1 cellular context compared by ENCODE assay signal in the genomic region with DNA sequence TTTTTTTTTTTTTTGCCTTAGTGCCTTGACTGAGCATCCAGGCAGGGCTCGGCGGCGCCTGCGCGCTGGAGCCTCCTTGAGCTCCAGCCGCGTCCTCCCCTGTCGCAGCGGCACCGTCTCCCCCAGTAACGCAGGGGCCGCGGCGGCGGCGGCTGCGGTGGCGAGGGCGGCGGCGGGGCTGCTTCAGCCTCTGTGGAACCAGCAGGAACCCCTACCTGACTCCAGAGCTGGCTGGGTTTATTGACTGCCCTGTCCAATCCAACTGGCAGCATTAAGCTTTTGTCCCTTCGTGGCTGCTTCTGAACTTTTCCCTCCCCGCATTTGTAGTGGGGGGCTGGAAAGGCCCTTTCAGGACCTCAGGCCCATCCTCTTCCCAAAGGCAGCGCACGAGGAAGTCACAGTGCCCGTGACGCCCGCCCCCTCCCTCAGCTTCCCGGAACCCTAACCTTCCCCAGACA.
TF ChIP-seq lines count a peak whose summit lies in the region.

A gene with protein sequence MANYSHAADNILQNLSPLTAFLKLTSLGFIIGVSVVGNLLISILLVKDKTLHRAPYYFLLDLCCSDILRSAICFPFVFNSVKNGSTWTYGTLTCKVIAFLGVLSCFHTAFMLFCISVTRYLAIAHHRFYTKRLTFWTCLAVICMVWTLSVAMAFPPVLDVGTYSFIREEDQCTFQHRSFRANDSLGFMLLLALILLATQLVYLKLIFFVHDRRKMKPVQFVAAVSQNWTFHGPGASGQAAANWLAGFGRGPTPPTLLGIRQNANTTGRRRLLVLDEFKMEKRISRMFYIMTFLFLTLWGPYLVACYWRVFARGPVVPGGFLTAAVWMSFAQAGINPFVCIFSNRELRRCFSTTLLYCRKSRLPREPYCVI (minus strand): TSS at position 397 of the 458 bp plus-strand sequence. CDS start 2,106 bp downstream, outside the sequence.

TF ChIP-seq in HEK293, 187 proteins besides CTCF, POLR2A, EP300 and RAD21:
- TF ChIP-seq, protein P1, sequence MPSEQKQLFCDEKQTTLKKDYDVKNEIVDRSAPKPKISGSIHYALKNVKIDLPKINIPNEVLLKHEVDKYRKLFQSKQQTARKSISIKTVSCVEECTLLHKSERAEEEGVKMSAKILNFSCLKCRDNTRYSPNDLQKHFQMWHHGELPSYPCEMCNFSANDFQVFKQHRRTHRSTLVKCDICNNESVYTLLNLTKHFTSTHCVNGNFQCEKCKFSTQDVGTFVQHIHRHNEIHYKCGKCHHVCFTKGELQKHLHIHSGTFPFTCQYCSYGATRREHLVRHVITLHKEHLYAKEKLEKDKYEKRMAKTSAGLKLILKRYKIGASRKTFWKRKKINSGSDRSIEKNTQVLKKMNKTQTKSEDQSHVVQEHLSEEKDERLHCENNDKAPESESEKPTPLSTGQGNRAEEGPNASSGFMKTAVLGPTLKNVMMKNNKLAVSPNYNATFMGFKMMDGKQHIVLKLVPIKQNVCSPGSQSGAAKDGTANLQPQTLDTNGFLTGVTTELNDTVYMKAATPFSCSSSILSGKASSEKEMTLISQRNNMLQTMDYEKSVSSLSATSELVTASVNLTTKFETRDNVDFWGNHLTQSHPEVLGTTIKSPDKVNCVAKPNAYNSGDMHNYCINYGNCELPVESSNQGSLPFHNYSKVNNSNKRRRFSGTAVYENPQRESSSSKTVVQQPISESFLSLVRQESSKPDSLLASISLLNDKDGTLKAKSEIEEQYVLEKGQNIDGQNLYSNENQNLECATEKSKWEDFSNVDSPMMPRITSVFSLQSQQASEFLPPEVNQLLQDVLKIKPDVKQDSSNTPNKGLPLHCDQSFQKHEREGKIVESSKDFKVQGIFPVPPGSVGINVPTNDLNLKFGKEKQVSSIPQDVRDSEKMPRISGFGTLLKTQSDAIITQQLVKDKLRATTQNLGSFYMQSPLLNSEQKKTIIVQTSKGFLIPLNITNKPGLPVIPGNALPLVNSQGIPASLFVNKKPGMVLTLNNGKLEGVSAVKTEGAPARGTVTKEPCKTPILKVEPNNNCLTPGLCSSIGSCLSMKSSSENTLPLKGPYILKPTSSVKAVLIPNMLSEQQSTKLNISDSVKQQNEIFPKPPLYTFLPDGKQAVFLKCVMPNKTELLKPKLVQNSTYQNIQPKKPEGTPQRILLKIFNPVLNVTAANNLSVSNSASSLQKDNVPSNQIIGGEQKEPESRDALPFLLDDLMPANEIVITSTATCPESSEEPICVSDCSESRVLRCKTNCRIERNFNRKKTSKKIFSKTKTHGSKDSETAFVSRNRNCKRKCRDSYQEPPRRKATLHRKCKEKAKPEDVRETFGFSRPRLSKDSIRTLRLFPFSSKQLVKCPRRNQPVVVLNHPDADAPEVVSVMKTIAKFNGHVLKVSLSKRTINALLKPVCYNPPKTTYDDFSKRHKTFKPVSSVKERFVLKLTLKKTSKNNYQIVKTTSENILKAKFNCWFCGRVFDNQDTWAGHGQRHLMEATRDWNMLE (tag by site-specific recombination; conservative IDR thresholded peaks at IDR 0.05; ENCODE audit: low read depth): no peak
- TF ChIP-seq ZFHX2 (tag by site-specific recombination; conservative IDR thresholded peaks at IDR 0.05): peak; percentile 30; the same call in 1 of the 2 replicates
- TF ChIP-seq ZBTB20 (tag by site-specific recombination; IDR thresholded peaks at IDR 0.05): peak; percentile 54
- TF ChIP-seq GLIS2 (tag by site-specific recombination; IDR thresholded peaks at IDR 0.05): peak; percentile 47; the same call in 1 of the 2 replicates
- TF ChIP-seq, protein P2, sequence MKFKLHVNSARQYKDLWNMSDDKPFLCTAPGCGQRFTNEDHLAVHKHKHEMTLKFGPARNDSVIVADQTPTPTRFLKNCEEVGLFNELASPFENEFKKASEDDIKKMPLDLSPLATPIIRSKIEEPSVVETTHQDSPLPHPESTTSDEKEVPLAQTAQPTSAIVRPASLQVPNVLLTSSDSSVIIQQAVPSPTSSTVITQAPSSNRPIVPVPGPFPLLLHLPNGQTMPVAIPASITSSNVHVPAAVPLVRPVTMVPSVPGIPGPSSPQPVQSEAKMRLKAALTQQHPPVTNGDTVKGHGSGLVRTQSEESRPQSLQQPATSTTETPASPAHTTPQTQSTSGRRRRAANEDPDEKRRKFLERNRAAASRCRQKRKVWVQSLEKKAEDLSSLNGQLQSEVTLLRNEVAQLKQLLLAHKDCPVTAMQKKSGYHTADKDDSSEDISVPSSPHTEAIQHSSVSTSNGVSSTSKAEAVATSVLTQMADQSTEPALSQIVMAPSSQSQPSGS (tag by site-specific recombination; IDR thresholded peaks at IDR 0.05; ENCODE audit: low read depth): no peak
- TF ChIP-seq ZBTB8A (tag by site-specific recombination; IDR thresholded peaks at IDR 0.05): peak; percentile 37; the same call in 1 of the 2 replicates
- TF ChIP-seq, protein P3, sequence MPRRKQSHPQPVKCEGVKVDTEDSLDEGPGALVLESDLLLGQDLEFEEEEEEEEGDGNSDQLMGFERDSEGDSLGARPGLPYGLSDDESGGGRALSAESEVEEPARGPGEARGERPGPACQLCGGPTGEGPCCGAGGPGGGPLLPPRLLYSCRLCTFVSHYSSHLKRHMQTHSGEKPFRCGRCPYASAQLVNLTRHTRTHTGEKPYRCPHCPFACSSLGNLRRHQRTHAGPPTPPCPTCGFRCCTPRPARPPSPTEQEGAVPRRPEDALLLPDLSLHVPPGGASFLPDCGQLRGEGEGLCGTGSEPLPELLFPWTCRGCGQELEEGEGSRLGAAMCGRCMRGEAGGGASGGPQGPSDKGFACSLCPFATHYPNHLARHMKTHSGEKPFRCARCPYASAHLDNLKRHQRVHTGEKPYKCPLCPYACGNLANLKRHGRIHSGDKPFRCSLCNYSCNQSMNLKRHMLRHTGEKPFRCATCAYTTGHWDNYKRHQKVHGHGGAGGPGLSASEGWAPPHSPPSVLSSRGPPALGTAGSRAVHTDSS (tag by site-specific recombination; IDR thresholded peaks at IDR 0.05): no peak
- TF ChIP-seq ZNF341 (tag by site-specific recombination; IDR thresholded peaks at IDR 0.05; ENCODE audit: low read depth): peak; percentile 16; the same call in 1 of the 2 replicates
- TF ChIP-seq, protein P4, sequence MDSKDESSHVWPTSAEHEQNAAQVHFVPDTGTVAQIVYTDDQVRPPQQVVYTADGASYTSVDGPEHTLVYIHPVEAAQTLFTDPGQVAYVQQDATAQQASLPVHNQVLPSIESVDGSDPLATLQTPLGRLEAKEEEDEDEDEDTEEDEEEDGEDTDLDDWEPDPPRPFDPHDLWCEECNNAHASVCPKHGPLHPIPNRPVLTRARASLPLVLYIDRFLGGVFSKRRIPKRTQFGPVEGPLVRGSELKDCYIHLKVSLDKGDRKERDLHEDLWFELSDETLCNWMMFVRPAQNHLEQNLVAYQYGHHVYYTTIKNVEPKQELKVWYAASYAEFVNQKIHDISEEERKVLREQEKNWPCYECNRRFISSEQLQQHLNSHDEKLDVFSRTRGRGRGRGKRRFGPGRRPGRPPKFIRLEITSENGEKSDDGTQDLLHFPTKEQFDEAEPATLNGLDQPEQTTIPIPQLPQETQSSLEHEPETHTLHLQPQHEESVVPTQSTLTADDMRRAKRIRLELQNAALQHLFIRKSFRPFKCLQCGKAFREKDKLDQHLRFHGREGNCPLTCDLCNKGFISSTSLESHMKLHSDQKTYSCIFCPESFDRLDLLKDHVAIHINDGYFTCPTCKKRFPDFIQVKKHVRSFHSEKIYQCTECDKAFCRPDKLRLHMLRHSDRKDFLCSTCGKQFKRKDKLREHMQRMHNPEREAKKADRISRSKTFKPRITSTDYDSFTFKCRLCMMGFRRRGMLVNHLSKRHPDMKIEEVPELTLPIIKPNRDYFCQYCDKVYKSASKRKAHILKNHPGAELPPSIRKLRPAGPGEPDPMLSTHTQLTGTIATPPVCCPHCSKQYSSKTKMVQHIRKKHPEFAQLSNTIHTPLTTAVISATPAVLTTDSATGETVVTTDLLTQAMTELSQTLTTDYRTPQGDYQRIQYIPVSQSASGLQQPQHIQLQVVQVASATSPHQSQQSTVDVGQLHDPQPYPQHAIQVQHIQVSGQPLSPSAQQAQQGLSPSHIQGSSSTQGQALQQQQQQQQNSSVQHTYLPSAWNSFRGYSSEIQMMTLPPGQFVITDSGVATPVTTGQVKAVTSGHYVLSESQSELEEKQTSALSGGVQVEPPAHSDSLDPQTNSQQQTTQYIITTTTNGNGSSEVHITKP (tag by site-specific recombination; IDR thresholded peaks at IDR 0.05): peak; percentile 44
- peak; percentile 37; the same call in 1 of the 2 replicates for TF ChIP-seq ZSCAN30 (tag by site-specific recombination; IDR thresholded peaks at IDR 0.05)
- TF ChIP-seq, protein P5, sequence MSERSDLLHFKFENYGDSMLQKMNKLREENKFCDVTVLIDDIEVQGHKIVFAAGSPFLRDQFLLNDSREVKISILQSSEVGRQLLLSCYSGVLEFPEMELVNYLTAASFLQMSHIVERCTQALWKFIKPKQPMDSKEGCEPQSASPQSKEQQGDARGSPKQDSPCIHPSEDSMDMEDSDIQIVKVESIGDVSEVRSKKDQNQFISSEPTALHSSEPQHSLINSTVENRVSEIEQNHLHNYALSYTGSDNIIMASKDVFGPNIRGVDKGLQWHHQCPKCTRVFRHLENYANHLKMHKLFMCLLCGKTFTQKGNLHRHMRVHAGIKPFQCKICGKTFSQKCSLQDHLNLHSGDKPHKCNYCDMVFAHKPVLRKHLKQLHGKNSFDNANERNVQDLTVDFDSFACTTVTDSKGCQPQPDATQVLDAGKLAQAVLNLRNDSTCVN (tag by site-specific recombination; optimal IDR thresholded peaks at IDR 0.05): peak; percentile 72
- TF ChIP-seq, protein P6, sequence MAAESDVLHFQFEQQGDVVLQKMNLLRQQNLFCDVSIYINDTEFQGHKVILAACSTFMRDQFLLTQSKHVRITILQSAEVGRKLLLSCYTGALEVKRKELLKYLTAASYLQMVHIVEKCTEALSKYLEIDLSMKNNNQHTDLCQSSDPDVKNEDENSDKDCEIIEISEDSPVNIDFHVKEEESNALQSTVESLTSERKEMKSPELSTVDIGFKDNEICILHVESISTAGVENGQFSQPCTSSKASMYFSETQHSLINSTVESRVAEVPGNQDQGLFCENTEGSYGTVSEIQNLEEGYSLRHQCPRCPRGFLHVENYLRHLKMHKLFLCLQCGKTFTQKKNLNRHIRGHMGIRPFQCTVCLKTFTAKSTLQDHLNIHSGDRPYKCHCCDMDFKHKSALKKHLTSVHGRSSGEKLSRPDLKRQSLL (tag by site-specific recombination; IDR thresholded peaks at IDR 0.05): 0 out of 2 replicates have a peak, but pooled peaks have one; percentile 32
- TF ChIP-seq ZBTB48 (tag by site-specific recombination; IDR thresholded peaks at IDR 0.05): peak; percentile 49; the same call in 1 of the 2 replicates
- TF ChIP-seq ZNF19 (tag by site-specific recombination; IDR thresholded peaks at IDR 0.05; ENCODE audit: low read depth): no peak
- TF ChIP-seq, protein P7, sequence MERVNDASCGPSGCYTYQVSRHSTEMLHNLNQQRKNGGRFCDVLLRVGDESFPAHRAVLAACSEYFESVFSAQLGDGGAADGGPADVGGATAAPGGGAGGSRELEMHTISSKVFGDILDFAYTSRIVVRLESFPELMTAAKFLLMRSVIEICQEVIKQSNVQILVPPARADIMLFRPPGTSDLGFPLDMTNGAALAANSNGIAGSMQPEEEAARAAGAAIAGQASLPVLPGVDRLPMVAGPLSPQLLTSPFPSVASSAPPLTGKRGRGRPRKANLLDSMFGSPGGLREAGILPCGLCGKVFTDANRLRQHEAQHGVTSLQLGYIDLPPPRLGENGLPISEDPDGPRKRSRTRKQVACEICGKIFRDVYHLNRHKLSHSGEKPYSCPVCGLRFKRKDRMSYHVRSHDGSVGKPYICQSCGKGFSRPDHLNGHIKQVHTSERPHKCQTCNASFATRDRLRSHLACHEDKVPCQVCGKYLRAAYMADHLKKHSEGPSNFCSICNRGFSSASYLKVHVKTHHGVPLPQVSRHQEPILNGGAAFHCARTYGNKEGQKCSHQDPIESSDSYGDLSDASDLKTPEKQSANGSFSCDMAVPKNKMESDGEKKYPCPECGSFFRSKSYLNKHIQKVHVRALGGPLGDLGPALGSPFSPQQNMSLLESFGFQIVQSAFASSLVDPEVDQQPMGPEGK (tag by site-specific recombination; IDR thresholded peaks at IDR 0.05): peak; percentile 48
- TF ChIP-seq, protein P8, sequence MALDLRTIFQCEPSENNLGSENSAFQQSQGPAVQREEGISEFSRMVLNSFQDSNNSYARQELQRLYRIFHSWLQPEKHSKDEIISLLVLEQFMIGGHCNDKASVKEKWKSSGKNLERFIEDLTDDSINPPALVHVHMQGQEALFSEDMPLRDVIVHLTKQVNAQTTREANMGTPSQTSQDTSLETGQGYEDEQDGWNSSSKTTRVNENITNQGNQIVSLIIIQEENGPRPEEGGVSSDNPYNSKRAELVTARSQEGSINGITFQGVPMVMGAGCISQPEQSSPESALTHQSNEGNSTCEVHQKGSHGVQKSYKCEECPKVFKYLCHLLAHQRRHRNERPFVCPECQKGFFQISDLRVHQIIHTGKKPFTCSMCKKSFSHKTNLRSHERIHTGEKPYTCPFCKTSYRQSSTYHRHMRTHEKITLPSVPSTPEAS (tag by site-specific recombination; IDR thresholded peaks at IDR 0.05): no peak
- peak; percentile 78 for TF ChIP-seq ZNF335 (tag by site-specific recombination; conservative IDR thresholded peaks at IDR 0.05)
- peak; percentile 61; the same call in 1 of the 2 replicates for TF ChIP-seq ZNF561 (tag by site-specific recombination; IDR thresholded peaks at IDR 0.05; ENCODE audit: borderline replicate concordance)
- TF ChIP-seq ZNF830 (tag by site-specific recombination; IDR thresholded peaks at IDR 0.05; ENCODE audit: low read depth): no peak
- peak; percentile 82 for TF ChIP-seq ZXDB (tag by site-specific recombination; IDR thresholded peaks at IDR 0.05)
- peak; percentile 38 for TF ChIP-seq SP2 (tag by site-specific recombination; IDR thresholded peaks at IDR 0.05)
- no peak for TF ChIP-seq KLF1 (tag by site-specific recombination; IDR thresholded peaks at IDR 0.05)
